Comparison of ENCODE assay signal across 17 cellular contexts in genomic region chr11:58628446-58628845, GRCh38. TPM values are rescaled to one million over a fixed set of nuclear protein-coding genes. Genes with fewer than 3 reads are reported as not detected.
DNase-seq lines count a peak whose midpoint lies in the region; ATAC-seq and TF ChIP-seq lines count a peak whose summit lies in the region.
"Had no signal": no experiment of that assay in that cellular context is flagged by ENCODE, and none has a peak within 500 bp of the region (broad histone marks: within the 10 kb centered on the region; RNA-seq: fewer than 3 reads in every experiment).

No MANE protein-coding gene starts in this region.

- CTCF ChIA-PET in mammary epithelial cell (lab: Charles Lee; ENCODE audit: low non-redundant PET), result no interaction called here

- H3K79me2 ChIP-seq in mammary epithelial cell (ENCODE audit: insufficient read depth, low read length), result peaks cover 8% of the 10 kb centered on the region

- WGBS in mammary epithelial cell (ENCODE audit: low coverage, missing lambda C conversion rate), result 64% methylated on average over 3 of the region's 3 CpGs
- 62% methylated on average over 3 of the region's 3 CpGs for WGBS in suprapubic skin

- H3K27me3 ChIP-seq in right atrium auricular region (no peaks in the 10 kb centered on the region), mammary epithelial cell (ENCODE audit: insufficient read depth, low read length) (no peaks in the 10 kb centered on the region), kidney epithelial cell (ENCODE audit: control insufficient read depth, insufficient read depth, low read length) (no peaks in the 10 kb centered on the region), suprapubic skin (no peaks in the 10 kb centered on the region)

- H3K36me3 ChIP-seq in right atrium auricular region (peaks cover 10% of the 10 kb centered on the region), mammary epithelial cell (ENCODE audit: insufficient read depth, low read length) (peaks cover 16% of the 10 kb centered on the region), kidney epithelial cell (ENCODE audit: control insufficient read depth, insufficient read depth, low read length) (no peaks in the 10 kb centered on the region), suprapubic skin (peaks cover 22% of the 10 kb centered on the region)

- no peak for TF ChIP-seq CTCF in right atrium auricular region (IDR thresholded peaks at IDR 0.05)
- no peak for TF ChIP-seq CTCF in mammary epithelial cell (conservative IDR thresholded peaks at IDR 0.05 in 1 of 2, IDR thresholded peaks at IDR 0.05 in 1 of 2; ENCODE audit: extremely low read depth in 1 of 2, insufficient read depth in 1 of 2, low read depth in 1 of 2, low read length in 2 of 2)
- no peak for TF ChIP-seq CTCF in kidney epithelial cell (IDR thresholded peaks at IDR 0.05; ENCODE audit: insufficient read depth, low read length, poor library complexity, severe bottlenecking)
- no peak for TF ChIP-seq CTCF in suprapubic skin (IDR thresholded peaks at IDR 0.05)

- TF ChIP-seq EP300 in suprapubic skin (IDR thresholded peaks at IDR 0.05), result no peak

- no peak overlapping the region for H2AFZ ChIP-seq in mammary epithelial cell (ENCODE audit: low read depth, low read length)

- no peaks in the 10 kb centered on the region for H3K9me3 ChIP-seq in right atrium auricular region
- no peaks in the 10 kb centered on the region for H3K9me3 ChIP-seq in mammary epithelial cell (replicated peaks; ENCODE audit: insufficient read depth, low read length)
- no peaks in the 10 kb centered on the region for H3K9me3 ChIP-seq in suprapubic skin
- H3K9me3 ChIP-seq: A549, Caco-2 had no signal

- H3K27ac ChIP-seq in right atrium auricular region (no peak overlapping the region), mammary epithelial cell (ENCODE audit: insufficient read depth, low read depth, low read length) (peak overlapping the region; percentile 77), suprapubic skin (peak overlapping the region; percentile 67)
- H3K27ac ChIP-seq: A549 had no signal

- no peaks in the 10 kb centered on the region for H4K20me1 ChIP-seq in mammary epithelial cell (ENCODE audit: insufficient read depth, low read length)

- H3K4me3 ChIP-seq in right atrium auricular region, result no peak overlapping the region
- no peak overlapping the region for H3K4me3 ChIP-seq in mammary epithelial cell (replicated peaks in 1 of 3; ENCODE audit: insufficient read depth in 1 of 3, low read depth in 2 of 3, low read length in 3 of 3)
- H3K4me3 ChIP-seq in kidney epithelial cell (ENCODE audit: low read depth, low read length), result no peak overlapping the region
- H3K4me3 ChIP-seq in suprapubic skin, result no peak overlapping the region
- H3K4me3 ChIP-seq: A549 had no signal

- DNase-seq in Right ventricle myocardium inferior (ENCODE audit: missing footprints) (no peak), right atrium auricular region (ENCODE audit: low spot score) (no peak), mammary epithelial cell (peak; percentile 19), kidney epithelial cell (ENCODE audit: low read depth) (peak; percentile 23), suprapubic skin (ENCODE audit: low spot score in 2 of 2) (no peak), OCI-M2 (lab: John Stamatoyannopoulos, UW; ENCODE audit: unreplicated experiment) (no peak), NOMO-1 treated with dmso at 0.1 percent for 144 hours (lab: John Stamatoyannopoulos, UW; ENCODE audit: unreplicated experiment) (no peak), NK-92 (lab: John Stamatoyannopoulos, UW; ENCODE audit: unreplicated experiment) (no peak)
- DNase-seq: activated CD8-positive, alpha-beta memory T cell treated with anti-CD3 and anti-CD28 coated beads, Interleukin-2, amount 50 U/mL, for 48 hours; Caco-2; glutamatergic neuron; NCI-H510A treated with DMSO at 0.1 percent for 48 hours; SHP77 treated with DMSO at 0.1 percent for 48 hours; stimulated activated CD8-positive, alpha-beta memory T cell treated with anti-CD3 and anti-CD28 coated beads, Interleukin-4, amount 100 ng/mL, for 48 hours had no signal

- in situ Hi-C loops in mammary epithelial cell (cut with MboI; ENCODE audit: low sequenced_read_pairs in 2 of 2), result loop anchor here in 1 of 2 donors (25.0 kb wide), 1 partner anchor 509 kb away; the partner anchor contains the start of gene FAM111A

- TF ChIP-seq POLR2A in suprapubic skin (IDR thresholded peaks at IDR 0.05), result no peak

- intact Hi-C loops in Right ventricle myocardium inferior (cut with DNase I) (loop anchor here (5.0 kb wide), 1 partner anchor 51 kb away; the partner anchor contains the start of genes LPXN and ZFP91), mammary epithelial cell (cut with micrococcal nuclease) (no loop called here)

- peak overlapping the region; percentile 36 for H3K9ac ChIP-seq in mammary epithelial cell (ENCODE audit: insufficient read depth, low read length)

- peak overlapping the region; percentile 67 for H3K4me2 ChIP-seq in mammary epithelial cell (ENCODE audit: insufficient read depth, low read depth, low read length)
- H3K4me2 ChIP-seq: A549 had no signal

- dilution Hi-C loops in mammary epithelial cell (cut with HindIII; ENCODE audit: low sequenced_read_pairs), result no loop called here

- H3K4me1 ChIP-seq in right atrium auricular region (peaks cover 0 to 17% of the 10 kb centered on the region in 2 donors), mammary epithelial cell (ENCODE audit: insufficient read depth, low read length) (peaks cover 32% of the 10 kb centered on the region), suprapubic skin (peaks cover 28% of the 10 kb centered on the region)
- H3K4me1 ChIP-seq: Caco-2 had no signal

- ATAC-seq in Right ventricle myocardium inferior, result peak; percentile 61
- ATAC-seq: A549, left lobe of liver, WTC11 had no signal

- BruUV-seq in mammary epithelial cell (replicated peaks; lab: Mats Ljungman, UMichigan), result no TSS peak

RNA-seq across cellular contexts. Expression of gene CNTF, which starts 6.0 kb away (rescaled TPM):
- total RNA-seq in Right ventricle myocardium inferior, result 0.70 TPM
- total RNA-seq in right atrium auricular region, result 1 to 10 TPM in 1 of 2 donors, under 1 TPM in 1; 0.30 to 1.6 TPM
- total RNA-seq in mammary epithelial cell, result 1 to 10 TPM; 2.2 to 3.0 TPM
- polyA plus RNA-seq in mammary epithelial cell, result 0.46 TPM
- not detected for polyA minus RNA-seq in mammary epithelial cell
- 0.96 and 1.1 TPM in 2 replicates for total RNA-seq in kidney epithelial cell
- total RNA-seq in suprapubic skin, result 1 to 10 TPM; 2.8 to 3.6 (median 3.3) TPM

RNA-seq across cellular contexts. Expression of gene ZFP91, which starts 49.6 kb away (rescaled TPM):
- total RNA-seq in Right ventricle myocardium inferior (61.1 TPM), right atrium auricular region (10 to 100 TPM; 50.5 to 52.4 TPM), mammary epithelial cell (10 to 100 TPM; 48.5 to 72.2 TPM), kidney epithelial cell (37.1 and 38.6 TPM in 2 replicates), suprapubic skin (10 to 100 TPM; 45.9 to 52.4 (median 47.5) TPM)
- 24.4 TPM for polyA plus RNA-seq in mammary epithelial cell
- polyA minus RNA-seq in mammary epithelial cell, result 39.6 TPM

RNA-seq across cellular contexts. Expression of gene LPXN, which starts 52.8 kb away (rescaled TPM):
- total RNA-seq in Right ventricle myocardium inferior (3.9 TPM), right atrium auricular region (1 to 10 TPM; 2.8 to 5.5 TPM), mammary epithelial cell (10 to 100 TPM in 1 of 2 donors, 1 to 10 TPM in 1; 8.7 to 18.8 TPM), kidney epithelial cell (5.8 and 5.9 TPM in 2 replicates), suprapubic skin (1 to 10 TPM; 2.9 to 5.5 (median 4.0) TPM)
- 68.1 TPM for polyA plus RNA-seq in mammary epithelial cell
- 61.3 TPM for polyA minus RNA-seq in mammary epithelial cell

Comparison
In these comparisons a context has a peak if more than half of its experiments do, and no peak if none do; other contexts are left out.
1. DNase-seq: peak in mammary epithelial cell (single experiment) and kidney epithelial cell (single experiment); none in Right ventricle myocardium inferior (single experiment), right atrium auricular region (single experiment), suprapubic skin (0 of 2), OCI-M2 (single experiment), NOMO-1 treated with dmso at 0.1 percent for 144 hours (single experiment) and NK-92 (single experiment).
2. H3K27ac ChIP-seq: peak in mammary epithelial cell (single experiment) and suprapubic skin (single experiment); none in right atrium auricular region (0 of 2).